In genomic region chr12:47218191-47218654, GRCh38 we compare ENCODE assay signal across 12 cellular contexts.
DNase-seq lines count a peak whose midpoint lies in the region; ATAC-seq lines count a peak whose summit lies in the region.
"Had no signal": no experiment of that assay in that cellular context is flagged by ENCODE, and none has a peak within 500 bp of the region (broad histone marks: within the 10 kb centered on the region; RNA-seq: fewer than 3 reads in every experiment).

No MANE protein-coding gene starts in this region.

- H3K4me3 Mint-ChIP-seq in activated CD8-positive, alpha-beta memory T cell treated with anti-CD3 and anti-CD28 coated beads, Interleukin-2, amount 10 ng/mL, durations not matched to agents 7 days and 5 days = peak overlapping the region; percentile 87
- H3K4me3 Mint-ChIP-seq in IgD-negative memory B cell = peak overlapping the region; percentile 87 to 97 (median 94)

- CTCF ChIA-PET in activated CD8-positive, alpha-beta memory T cell treated with anti-CD3 and anti-CD28 coated beads, Interleukin-2, amount 10 ng/mL, durations not matched to agents 7 days and 5 days (lab: Charles Lee) = interaction anchor here (1.2 to 3.4 kb wide), 7 partner anchors 10 to 179 kb away, joined by 3 to 26 read pairs (median 5); partner anchors contain the start of genes AMIGO2 and PCED1B

- peaks cover 45% of the 10 kb centered on the region for H3K36me3 Mint-ChIP-seq in activated CD8-positive, alpha-beta memory T cell treated with anti-CD3 and anti-CD28 coated beads, Interleukin-2, amount 10 ng/mL, durations not matched to agents 7 days and 5 days
- peaks cover 16% of the 10 kb centered on the region for H3K36me3 Mint-ChIP-seq in IgD-negative memory B cell
- peaks cover 73 to 81% of the 10 kb centered on the region in 2 donors for H3K36me3 Mint-ChIP-seq in activated naive CD4-positive, alpha-beta T cell treated with anti-CD3 and anti-CD28 coated beads, Interleukin-2, amount 50 U/mL, for 72 hours

- H3K27me3 Mint-ChIP-seq in activated CD8-positive, alpha-beta memory T cell treated with anti-CD3 and anti-CD28 coated beads, Interleukin-2, amount 10 ng/mL, durations not matched to agents 7 days and 5 days = no peaks in the 10 kb centered on the region
- H3K27me3 Mint-ChIP-seq in IgD-negative memory B cell = no peaks in the 10 kb centered on the region

- H3K4me1 Mint-ChIP-seq in activated CD8-positive, alpha-beta memory T cell treated with anti-CD3 and anti-CD28 coated beads, Interleukin-2, amount 10 ng/mL, durations not matched to agents 7 days and 5 days = peaks cover 57% of the 10 kb centered on the region
- peaks cover 41 to 43% (median 43%) of the 10 kb centered on the region in 3 donors for H3K4me1 Mint-ChIP-seq in IgD-negative memory B cell

- H3K9me3 Mint-ChIP-seq in activated CD8-positive, alpha-beta memory T cell treated with anti-CD3 and anti-CD28 coated beads, Interleukin-2, amount 10 ng/mL, durations not matched to agents 7 days and 5 days (ENCODE audit: low read depth) = no peaks in the 10 kb centered on the region
- H3K9me3 Mint-ChIP-seq in IgD-negative memory B cell = no peaks in the 10 kb centered on the region
- H3K9me3 Mint-ChIP-seq in activated naive CD4-positive, alpha-beta T cell treated with anti-CD3 and anti-CD28 coated beads, Interleukin-2, amount 50 U/mL, for 72 hours = no peaks in the 10 kb centered on the region

- ATAC-seq in activated CD8-positive, alpha-beta memory T cell treated with anti-CD3 and anti-CD28 coated beads, Interleukin-2, amount 10 ng/mL, durations not matched to agents 7 days and 5 days = peak; percentile 30
- ATAC-seq in activated naive CD4-positive, alpha-beta T cell treated with anti-CD3 and anti-CD28 coated beads, Interleukin-2, amount 50 U/mL, for 72 hours = peak; percentile 37 to 42
- ATAC-seq in stimulated activated naive CD8-positive, alpha-beta T cell treated with anti-CD3 and anti-CD28 coated beads, Interleukin-15, Interleukin-2, amounts not matched to agents 100 U/mL and 50 U/mL, for 24 hours = peak; percentile 35

- H3K27ac Mint-ChIP-seq in activated CD8-positive, alpha-beta memory T cell treated with anti-CD3 and anti-CD28 coated beads, Interleukin-2, amount 10 ng/mL, durations not matched to agents 7 days and 5 days = peak overlapping the region; percentile 97
- H3K27ac Mint-ChIP-seq in IgD-negative memory B cell = peak overlapping the region; percentile 77 to 92 (median 91)
- peak overlapping the region; percentile 91 to 100 for H3K27ac Mint-ChIP-seq in activated naive CD4-positive, alpha-beta T cell treated with anti-CD3 and anti-CD28 coated beads, Interleukin-2, amount 50 U/mL, for 72 hours

- peak; percentile 78 for DNase-seq in activated CD8-positive, alpha-beta memory T cell treated with anti-CD3 and anti-CD28 coated beads, Interleukin-2, amount 10 ng/mL, durations not matched to agents 7 days and 5 days
- no peak for DNase-seq in activated CD8-positive, alpha-beta memory T cell treated with anti-CD3 and anti-CD28 coated beads, Interleukin-2, amount 50 U/mL, for 4 hours
- DNase-seq in activated naive CD4-positive, alpha-beta T cell treated with anti-CD3 and anti-CD28 coated beads, Interleukin-2, amount 50 U/mL, for 72 hours (ENCODE audit: low spot score in 2 of 2) = peak; percentile 30 to 77
- peak; percentile 59 for DNase-seq in stimulated activated naive CD8-positive, alpha-beta T cell treated with anti-CD3 and anti-CD28 coated beads, Interleukin-15, Interleukin-2, amounts not matched to agents 100 U/mL and 50 U/mL, for 24 hours
- no peak for DNase-seq in NOMO-1 treated with dmso at 0.1 percent for 144 hours (lab: John Stamatoyannopoulos, UW; ENCODE audit: unreplicated experiment)
- DNase-seq in anterior cingulate cortex (lab: John Stamatoyannopoulos, UW) = no peak
- DNase-seq in NCI-H82 treated with DMSO at 0.1 percent for 48 hours (lab: John Stamatoyannopoulos, UW; ENCODE audit: unreplicated experiment) = no peak
- DNase-seq: ACHN, aorta, NCI-H1930, SK-N-SH had no signal

Comparison
In these comparisons a context has a peak if more than half of its experiments do, and no peak if none do; other contexts are left out.
1. DNase-seq: peak in activated CD8-positive, alpha-beta memory T cell treated with anti-CD3 and anti-CD28 coated beads, Interleukin-2, amount 10 ng/mL, durations not matched to agents 7 days and 5 days (single experiment), activated naive CD4-positive, alpha-beta T cell treated with anti-CD3 and anti-CD28 coated beads, Interleukin-2, amount 50 U/mL, for 72 hours (2 of 2) and stimulated activated naive CD8-positive, alpha-beta T cell treated with anti-CD3 and anti-CD28 coated beads, Interleukin-15, Interleukin-2, amounts not matched to agents 100 U/mL and 50 U/mL, for 24 hours (single experiment); none in activated CD8-positive, alpha-beta memory T cell treated with anti-CD3 and anti-CD28 coated beads, Interleukin-2, amount 50 U/mL, for 4 hours (single experiment), NOMO-1 treated with dmso at 0.1 percent for 144 hours (single experiment), anterior cingulate cortex (0 of 58) and NCI-H82 treated with DMSO at 0.1 percent for 48 hours (single experiment).
2. Peak in every context shown above with its lines, with median percentiles within 50 percentile points of each other: ATAC-seq and H3K27ac Mint-ChIP-seq.